Comparison of ENCODE assay signal across 1 cellular context in genomic region chr20:24013953-24014352, GRCh38.
TF ChIP-seq lines count a peak whose summit lies in the region.

No MANE protein-coding gene starts in this region.

TF ChIP-seq in IMR-90, 13 proteins besides CTCF, POLR2A, EP300 and RAD21:
- TF ChIP-seq CHD1 (IDR thresholded peaks at IDR 0.05; ENCODE audit: low read depth, low read length) (no peak), USF2 (IDR thresholded peaks at IDR 0.05; ENCODE audit: low read depth, low read length) (no peak), BHLHE40 (IDR thresholded peaks at IDR 0.05; ENCODE audit: low read depth, low read length) (no peak), SMC3 (IDR thresholded peaks at IDR 0.05; ENCODE audit: low read depth, low read length) (no peak), MAFK (IDR thresholded peaks at IDR 0.05; ENCODE audit: low read depth, low read length) (no peak), RCOR1 (IDR thresholded peaks at IDR 0.05; ENCODE audit: insufficient replicate concordance, low read length) (no peak), CEBPB (IDR thresholded peaks at IDR 0.05; ENCODE audit: low read depth, low read length) (no peak), ELK1 (IDR thresholded peaks at IDR 0.05; ENCODE audit: borderline replicate concordance, low read depth, low read length) (no peak), MXI1 (IDR thresholded peaks at IDR 0.05; ENCODE audit: borderline replicate concordance, low read depth, low read length) (no peak), RFX5 (IDR thresholded peaks at IDR 0.05; ENCODE audit: low read depth, low read length) (no peak), MAZ (IDR thresholded peaks at IDR 0.05; ENCODE audit: borderline replicate concordance, low read depth, low read length) (no peak), FOS (IDR thresholded peaks at IDR 0.05; ENCODE audit: low read depth, low read length) (no peak), NFE2L2 (IDR thresholded peaks at IDR 0.05; ENCODE audit: low read depth, low read length) (no peak)
